ENCODE assay signal across 1 cellular context in genomic region chr1:247078315-247079140, GRCh38.
TF ChIP-seq lines count a peak whose summit lies in the region.

ZNF670 (minus strand) TSS chr1:247078811; CDS start chr1:247078596, 215 bp downstream.

TF ChIP-seq in K562, 482 proteins besides CTCF, POLR2A, EP300 and RAD21 (continued from another document and continues in another):
- peak in 2 of 3 experiments; percentile 88 to 97; a peak in 5 of 6 replicates for TF ChIP-seq ZBTB11 (CRISPR knock-in tag; IDR thresholded peaks at IDR 0.05)
- no peak for TF ChIP-seq ZNF318 (IDR thresholded peaks at IDR 0.05; ENCODE audit: borderline replicate concordance in 1 of 2, low read depth in 1 of 2)
- no peak for TF ChIP-seq SNRNP70 (optimal IDR thresholded peaks at IDR 0.05; ENCODE audit: low read depth, low read length)
- peak in 1 of 2 experiments; percentile 47; a peak in 1 of 4 replicates for TF ChIP-seq TBL1XR1 (IDR thresholded peaks at IDR 0.05; ENCODE audit: low read length in 2 of 2)
- TF ChIP-seq HIVEP1 (CRISPR knock-in tag; IDR thresholded peaks at IDR 0.05), result no peak
- TF ChIP-seq GMEB1 (CRISPR knock-in tag; IDR thresholded peaks at IDR 0.05), result no peak
- peak in 1 of 2 experiments; percentile 68; a peak in 1 of 4 replicates for TF ChIP-seq SRF (CRISPR knock-in tag; IDR thresholded peaks at IDR 0.05)
- no peak for TF ChIP-seq SMARCB1 (IDR thresholded peaks at IDR 0.05; ENCODE audit: insufficient read length, low read depth)
- peak; percentile 66 for TF ChIP-seq FIP1L1 (IDR thresholded peaks at IDR 0.05; ENCODE audit: low read depth, low read length, poor library complexity, severe bottlenecking)
- TF ChIP-seq RNF219 (CRISPR knock-in tag; IDR thresholded peaks at IDR 0.05), result no peak
- TF ChIP-seq MIER1 (IDR thresholded peaks at IDR 0.05; ENCODE audit: low read depth), result peak; percentile 56; the same call in 1 of the 2 replicates
- TF ChIP-seq TCF7 (IDR thresholded peaks at IDR 0.05; ENCODE audit: borderline replicate concordance), result no peak
- peak; percentile 56; the same call in 1 of the 2 replicates for TF ChIP-seq KAT7 (CRISPR knock-in tag; IDR thresholded peaks at IDR 0.05; ENCODE audit: borderline replicate concordance)
- peak; percentile 76 to 84; a peak in 2 of 4 replicates for TF ChIP-seq SIN3A (IDR thresholded peaks at IDR 0.05; ENCODE audit: borderline replicate concordance in 2 of 2, control insufficient read depth in 1 of 2, low read depth in 2 of 2, low read length in 2 of 2)
- no peak for TF ChIP-seq CHD7 (IDR thresholded peaks at IDR 0.05; ENCODE audit: low read depth, low read length)
- TF ChIP-seq XRCC3 (IDR thresholded peaks at IDR 0.05), result no peak
- TF ChIP-seq MYBL2 (IDR thresholded peaks at IDR 0.05; ENCODE audit: low read depth), result no peak
- TF ChIP-seq MYBL2 (CRISPR knock-in tag; IDR thresholded peaks at IDR 0.05; ENCODE audit: borderline replicate concordance), result no peak
- TF ChIP-seq TAF1 (IDR thresholded peaks at IDR 0.05; ENCODE audit: control insufficient read depth, extremely low read depth, insufficient read depth, low read length, severe bottlenecking), result peak; percentile 92
- TF ChIP-seq MCM2 (IDR thresholded peaks at IDR 0.05; ENCODE audit: low read depth), result no peak
- TF ChIP-seq GATA2 (CRISPR knock-in tag; IDR thresholded peaks at IDR 0.05), result peak; percentile 90
- TF ChIP-seq E2F6 (IDR thresholded peaks at IDR 0.05; ENCODE audit: borderline replicate concordance in 1 of 2, extremely low read depth in 1 of 2, insufficient read depth in 1 of 2, insufficient read length in 1 of 2, low read depth in 1 of 2, low read length in 1 of 2, poor library complexity in 1 of 2, severe bottlenecking in 1 of 2), result peak; percentile 58 to 61
